Comparison of ENCODE assay signal across 14 cellular contexts in genomic region chr15:32657941-32658340, GRCh38. TPM values are rescaled to one million over a fixed set of nuclear protein-coding genes. Genes with fewer than 3 reads are reported as not detected.
DNase-seq lines count a peak whose midpoint lies in the region; ATAC-seq and TF ChIP-seq lines count a peak whose summit lies in the region.
"Had no signal": no experiment of that assay in that cellular context is flagged by ENCODE, and none has a peak within 500 bp of the region (broad histone marks: within the 10 kb centered on the region; RNA-seq: fewer than 3 reads in every experiment).

No MANE protein-coding gene starts in this region.

- no peak overlapping the region for H3K9ac ChIP-seq in IMR-90 (ENCODE audit: low read depth, low read length)
- H3K9ac ChIP-seq in endocrine pancreas (ENCODE audit: control insufficient read depth, insufficient read depth, low read length), result no peak overlapping the region

- no peak for TF ChIP-seq CTCF in IMR-90 (conservative IDR thresholded peaks at IDR 0.05; ENCODE audit: low read depth, low read length)
- TF ChIP-seq CTCF in RWPE2 (IDR thresholded peaks at IDR 0.05; ENCODE audit: poor library complexity, severe bottlenecking), result no peak
- no peak for TF ChIP-seq CTCF in osteocyte (IDR thresholded peaks at IDR 0.05)

- no TSS peak for BruUV-seq in IMR-90 (replicated peaks; lab: Mats Ljungman, UMichigan)

- H2AFZ ChIP-seq in IMR-90 (replicated peaks; ENCODE audit: low read length, poor library complexity), result no peak overlapping the region

- H3K4me3 ChIP-seq in IMR-90 (ENCODE audit: insufficient read depth, low read depth, low read length) (no peak overlapping the region), RWPE2 (ENCODE audit: severe bottlenecking) (no peak overlapping the region), endocrine pancreas (ENCODE audit: control insufficient read depth, insufficient read depth, low read length) (peak overlapping the region; percentile 28)
- H3K4me3 ChIP-seq: HAP-1 had no signal

- H3K56ac ChIP-seq in IMR-90 (ENCODE audit: extremely low read depth, insufficient read depth, low read length), result no peak overlapping the region

- CTCF ChIA-PET in IMR-90 (lab: Yijun Ruan, JAX), result interaction anchor here (1.0 to 1.2 kb wide), 2 partner anchors 25 to 336 kb away, joined by 3 read pairs; no protein-coding TSS in a partner anchor

- H3K79me1 ChIP-seq in IMR-90 (ENCODE audit: low read depth in 1 of 2, low read length in 2 of 2), result peaks cover 6 to 23% of the 10 kb centered on the region in 2 experiments; a peak in 3 of 4 replicates

- H3K27ac ChIP-seq in IMR-90 (ENCODE audit: insufficient read depth, low read length), result no peak overlapping the region
- H3K27ac ChIP-seq in RWPE2 (ENCODE audit: poor library complexity, severe bottlenecking), result peak overlapping the region; percentile 38

- H2BK120ac ChIP-seq in IMR-90 (ENCODE audit: low read depth, low read length), result peak overlapping the region; percentile 0; the same call in 1 of the 2 replicates

- WGBS in IMR-90 (ENCODE audit: extremely low coverage in 2 of 2, insufficient read length in 1 of 2), 2 experiments, result no CpG with 5 or more reads among the region's 2 CpGs

- H3K9me3 ChIP-seq in IMR-90 (ENCODE audit: control insufficient read depth, insufficient read depth, low read length), result no peaks in the 10 kb centered on the region
- H3K9me3 ChIP-seq in RWPE2 (ENCODE audit: severe bottlenecking), result no peaks in the 10 kb centered on the region
- no peaks in the 10 kb centered on the region for H3K9me3 ChIP-seq in endocrine pancreas (ENCODE audit: control insufficient read depth, low read length)
- H3K9me3 ChIP-seq: BE2C, HAP-1 had no signal

- peak overlapping the region; percentile 56; the same call in 1 of the 2 replicates for H3K4ac ChIP-seq in IMR-90 (ENCODE audit: low read depth, low read length)

- TF ChIP-seq POLR2A in IMR-90 (IDR thresholded peaks at IDR 0.05; ENCODE audit: low read depth, low read length), result no peak

- no peak overlapping the region for H2BK20ac ChIP-seq in IMR-90 (ENCODE audit: low read depth, low read length)

- dilution Hi-C loops in IMR-90 (cut with HindIII; ENCODE audit: low sequenced_read_pairs, unreplicated experiment), result no loop called here

- peaks cover 10% of the 10 kb centered on the region for H3K9me1 ChIP-seq in IMR-90 (ENCODE audit: insufficient read depth, low read length)

- DNase-seq in IMR-90 (no peak), RWPE2 (ENCODE audit: low spot score) (no peak), osteocyte (ENCODE audit: extremely low spot score, unreplicated experiment) (no peak), G401 (ENCODE audit: low spot score) (no peak), NCI-H774 (lab: John Stamatoyannopoulos, UW) (no peak), mesenteric fat pad (ENCODE audit: low spot score) (no peak)
- DNase-seq: BE2C, NCI-H1436 treated with DMSO at 0.1 percent for 48 hours, NCI-H226, NCI-H526 treated with DMSO at 0.1 percent for 48 hours, Right ventricle myocardium superior had no signal

- peak overlapping the region; percentile 95 for H3K27ac Mint-ChIP-seq in osteocyte (ENCODE audit: unreplicated experiment)

- in situ Hi-C loops in IMR-90 (cut with MboI; ENCODE audit: low sequenced_read_pairs), result no loop called here
- in situ Hi-C loops in G401 (cut with HindIII; ENCODE audit: low sequenced_read_pairs), result no loop called here

- H3K4me3 Mint-ChIP-seq in osteocyte (ENCODE audit: unreplicated experiment), result no peak overlapping the region

- H4K20me1 ChIP-seq in IMR-90 (ENCODE audit: insufficient read depth, low read length), result no peaks in the 10 kb centered on the region

- H3K36me3 ChIP-seq in IMR-90 (ENCODE audit: control insufficient read depth, insufficient read depth, low read length) (no peaks in the 10 kb centered on the region), RWPE2 (ENCODE audit: low read depth) (no peaks in the 10 kb centered on the region), endocrine pancreas (ENCODE audit: control insufficient read depth, insufficient read depth, low read length) (no peaks in the 10 kb centered on the region)
- H3K36me3 ChIP-seq: BE2C, HAP-1 had no signal

- H2BK15ac ChIP-seq in IMR-90 (ENCODE audit: low read depth, low read length), result peak overlapping the region; percentile 57; the same call in 1 of the 3 replicates

- H3K18ac ChIP-seq in IMR-90 (ENCODE audit: low read depth, low read length), result peak overlapping the region; percentile 24; the same call in 1 of the 2 replicates

- ATAC-seq in IMR-90 (ENCODE audit: low read depth) (no peak), RWPE2 (ENCODE audit: low read depth) (no peak; the same call in 2 of the 3 replicates), GM19467 (IDR thresholded peaks at IDR 0.05; ENCODE audit: unreplicated experiment) (no peak)

- H2BK5ac ChIP-seq in IMR-90 (ENCODE audit: low read depth, low read length, poor library complexity, severe bottlenecking), result no peak overlapping the region

- peak overlapping the region; percentile 68 for H2AK5ac ChIP-seq in IMR-90 (ENCODE audit: low read depth, low read length)

- peak overlapping the region; percentile 66 for H4K91ac ChIP-seq in IMR-90 (ENCODE audit: insufficient read depth, low read depth, low read length)

- H3K27me3 Mint-ChIP-seq in osteocyte (ENCODE audit: unreplicated experiment), result no peaks in the 10 kb centered on the region

- H3K4me1 Mint-ChIP-seq in osteocyte (ENCODE audit: unreplicated experiment), result peaks cover 45% of the 10 kb centered on the region

- no peaks in the 10 kb centered on the region for H3K36me3 Mint-ChIP-seq in osteocyte (ENCODE audit: unreplicated experiment)

- no peak overlapping the region for H3K4me2 ChIP-seq in IMR-90 (ENCODE audit: low read depth, low read length)

- H3K4me1 ChIP-seq in IMR-90 (ENCODE audit: control insufficient read depth, insufficient read depth, low read length), result peaks cover 3% of the 10 kb centered on the region; the same call in 1 of the 2 replicates
- H3K4me1 ChIP-seq in RWPE2 (ENCODE audit: insufficient read depth, poor library complexity, severe bottlenecking), result peaks cover 27% of the 10 kb centered on the region
- H3K4me1 ChIP-seq in endocrine pancreas (ENCODE audit: control insufficient read depth, insufficient read depth, low read length), result peaks cover 39% of the 10 kb centered on the region
- H3K4me1 ChIP-seq: HAP-1 had no signal

- H3K9me3 Mint-ChIP-seq in osteocyte (ENCODE audit: unreplicated experiment), result no peaks in the 10 kb centered on the region

- no peaks in the 10 kb centered on the region for H3K27me3 ChIP-seq in IMR-90 (ENCODE audit: control insufficient read depth, insufficient read depth, low read length)
- H3K27me3 ChIP-seq in RWPE2 (ENCODE audit: insufficient read depth, poor library complexity, severe bottlenecking), result no peaks in the 10 kb centered on the region
- H3K27me3 ChIP-seq in endocrine pancreas (ENCODE audit: control insufficient read depth, insufficient read depth, low read length), result no peaks in the 10 kb centered on the region
- H3K27me3 ChIP-seq: BE2C had no signal

- TF ChIP-seq RAD21 in IMR-90 (IDR thresholded peaks at IDR 0.05; ENCODE audit: low read length), result no peak

- H2AK9ac ChIP-seq in IMR-90 (replicated peaks; ENCODE audit: low read depth, low read length, poor library complexity), result no peak overlapping the region

- H3K14ac ChIP-seq in IMR-90 (replicated peaks; ENCODE audit: low read depth, low read length), result peak overlapping the region; percentile 59; the same call in 1 of the 2 replicates

- POLR2A ChIA-PET in IMR-90 (lab: Charles Lee; ENCODE audit: unreplicated experiment), result no interaction called here

- H4K8ac ChIP-seq in IMR-90 (ENCODE audit: low read depth in 2 of 2, low read length in 2 of 2), result peak overlapping the region in 1 of 2 experiments; percentile 35; a peak in 3 of 4 replicates

- H3K23ac ChIP-seq in IMR-90 (ENCODE audit: low read depth, low read length), result no peak overlapping the region

- peak overlapping the region; percentile 27; the same call in 1 of the 2 replicates for H4K5ac ChIP-seq in IMR-90 (ENCODE audit: low read depth, low read length)

- intact Hi-C loops in IMR-90 (cut with micrococcal nuclease), result no loop called here

TF ChIP-seq in IMR-90, 13 proteins besides CTCF, POLR2A, EP300 and RAD21 (continues in another document):
- no peak for TF ChIP-seq CHD1 (IDR thresholded peaks at IDR 0.05; ENCODE audit: low read depth, low read length)
- no peak for TF ChIP-seq RFX5 (IDR thresholded peaks at IDR 0.05; ENCODE audit: low read depth, low read length)
- TF ChIP-seq MAZ (IDR thresholded peaks at IDR 0.05; ENCODE audit: borderline replicate concordance, low read depth, low read length), result no peak
- TF ChIP-seq MAFK (IDR thresholded peaks at IDR 0.05; ENCODE audit: low read depth, low read length), result no peak
- no peak for TF ChIP-seq NFE2L2 (IDR thresholded peaks at IDR 0.05; ENCODE audit: low read depth, low read length)
- no peak for TF ChIP-seq USF2 (IDR thresholded peaks at IDR 0.05; ENCODE audit: low read depth, low read length)
- no peak for TF ChIP-seq CEBPB (IDR thresholded peaks at IDR 0.05; ENCODE audit: low read depth, low read length)

RNA-seq across cellular contexts. Expression of gene SCG5, which starts 16.4 kb away (rescaled TPM):
- total RNA-seq in IMR-90 (2012; rRNA removed) (7.9 and 8.3 TPM in 2 replicates), osteocyte (0.52 and 0.54 TPM in 2 replicates), mesenteric fat pad (5.3 TPM)
- polyA plus RNA-seq in IMR-90 (2012; rRNA removed), result 15.6 and 16.8 TPM in 2 replicates
- polyA plus RNA-seq in IMR-90 (2012; cell fraction: cytosol; rRNA removed), result 12.1 and 13.8 TPM in 2 replicates
- 4.1 and 8.2 TPM in 2 replicates for polyA plus RNA-seq in IMR-90 (2012; cell fraction: nucleus; rRNA removed; ENCODE audit: low replicate concordance)
- total RNA-seq in G401 (2014; rRNA removed; shearing (Covaris generic)), result 0.18 TPM in 1 of 2 replicates, not detected in the other
- total RNA-seq: Right ventricle myocardium superior had no signal

RNA-seq across cellular contexts. Expression of gene ARHGAP11A, which starts 42.6 kb away (rescaled TPM):
- total RNA-seq in IMR-90 (2012; rRNA removed) (28.6 and 29.0 TPM in 2 replicates), osteocyte (15.5 and 17.6 TPM in 2 replicates), mesenteric fat pad (2.0 TPM)
- 8.5 and 9.9 TPM in 2 replicates for polyA plus RNA-seq in IMR-90 (2012; rRNA removed)
- polyA plus RNA-seq in IMR-90 (2012; cell fraction: cytosol; rRNA removed), result 1.3 and 1.7 TPM in 2 replicates
- 1.3 and 5.8 TPM in 2 replicates for polyA plus RNA-seq in IMR-90 (2012; cell fraction: nucleus; rRNA removed; ENCODE audit: low replicate concordance)
- 29.0 and 44.1 TPM in 2 replicates for total RNA-seq in G401 (2014; rRNA removed; shearing (Covaris generic))

RNA-seq across cellular contexts. Expression of gene GREM1, which starts 59.9 kb away (rescaled TPM):
- total RNA-seq in IMR-90 (2012; rRNA removed) (848 and 1,032 TPM in 2 replicates), osteocyte (252 and 294 TPM in 2 replicates), mesenteric fat pad (435 TPM)
- 852 and 1,130 TPM in 2 replicates for polyA plus RNA-seq in IMR-90 (2012; rRNA removed)
- 185 and 289 TPM in 2 replicates for polyA plus RNA-seq in IMR-90 (2012; cell fraction: cytosol; rRNA removed)
- 59.3 and 362 TPM in 2 replicates for polyA plus RNA-seq in IMR-90 (2012; cell fraction: nucleus; rRNA removed; ENCODE audit: low replicate concordance)
- total RNA-seq in G401 (2014; rRNA removed; shearing (Covaris generic)), result 0.75 and 1.0 TPM in 2 replicates
- total RNA-seq: Right ventricle myocardium superior had no signal

Comparison
In these comparisons a context has a peak if more than half of its experiments do, and no peak if none do; other contexts are left out.
1. RNA of gene GREM1, which starts 59.9 kb away (total RNA-seq): 848 to 1,032 TPM in IMR-90, 435 TPM in mesenteric fat pad (single experiment) and 252 to 294 TPM in osteocyte; 0.75 to 1.0 TPM in G401; every median in the first group is over 100 times any median in the second.